Comparison of ENCODE assay signal across 16 cellular contexts in the genomic region with DNA sequence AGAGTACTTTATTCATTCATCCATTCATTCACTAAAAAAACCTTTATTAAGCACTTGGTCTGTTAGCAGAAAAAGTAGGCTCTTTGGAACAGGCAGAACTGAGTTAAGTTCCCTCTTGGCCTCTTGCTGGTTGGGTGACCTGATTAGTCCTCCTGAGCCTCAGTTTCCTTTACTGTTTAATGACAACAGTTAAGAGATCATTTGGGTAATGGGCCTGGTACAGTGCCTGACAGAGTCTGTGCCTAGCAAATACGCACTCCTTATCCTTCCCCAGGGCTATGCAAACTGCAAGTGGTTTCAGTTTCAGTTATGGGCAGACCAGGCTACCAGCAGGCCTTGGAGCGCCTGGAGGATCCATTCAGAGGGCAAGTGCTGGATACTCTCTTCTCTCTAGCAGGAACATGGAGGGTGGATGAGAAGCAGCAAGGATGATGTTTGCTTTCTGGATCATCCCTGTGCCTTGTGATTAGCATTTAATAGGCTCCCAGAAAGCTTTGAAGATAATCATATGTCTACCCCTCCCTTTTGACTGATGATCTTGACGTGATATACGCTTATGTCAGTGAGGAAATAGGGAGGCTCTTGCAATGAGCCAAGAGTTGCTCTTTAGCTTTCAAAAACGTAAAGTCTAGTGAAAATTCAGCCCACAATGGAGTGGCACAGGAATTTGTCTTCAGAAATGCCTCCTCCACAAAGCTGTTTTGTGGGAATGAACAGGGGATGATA. TPM values are rescaled to one million over a fixed set of nuclear protein-coding genes. Genes with fewer than 3 reads are reported as not detected.
DNase-seq lines count a peak whose midpoint lies in the region; ATAC-seq and TF ChIP-seq lines count a peak whose summit lies in the region.
"Had no signal": no experiment of that assay in that cellular context is flagged by ENCODE, and none has a peak within 500 bp of the region (broad histone marks: within the 10 kb centered on the region; RNA-seq: fewer than 3 reads in every experiment).

No MANE protein-coding gene starts in this region.

- H3K9me3 ChIP-seq in colonic mucosa = no peaks in the 10 kb centered on the region
- H3K9me3 ChIP-seq: gastrocnemius medialis, ovary had no signal

- TF ChIP-seq CTCF in colonic mucosa (IDR thresholded peaks at IDR 0.05) (no peak), omental fat pad (IDR thresholded peaks at IDR 0.05) (no peak)

- H3K4me1 ChIP-seq in colonic mucosa = no peaks in the 10 kb centered on the region
- H3K4me1 ChIP-seq: gastrocnemius medialis had no signal

- no peaks in the 10 kb centered on the region for H3K27me3 ChIP-seq in colonic mucosa
- H3K27me3 ChIP-seq: gastrocnemius medialis, ovary had no signal

- intact Hi-C loops in colonic mucosa (cut with DNase I) = no loop called here
- intact Hi-C loops in cardiac septum (cut with DNase I) = no loop called here

- H3K4me3 ChIP-seq in colonic mucosa = no peak overlapping the region
- H3K4me3 ChIP-seq: gastrocnemius medialis, ovary had no signal

- DNase-seq in ELF-1 (ENCODE audit: low read depth, low spot score) (peak; percentile 78), M059J (ENCODE audit: low read depth) (peak; percentile 44), colonic mucosa (peak; percentile 66), omental fat pad (ENCODE audit: low spot score) (no peak), hepatic stellate cell (ENCODE audit: low spot score) (no peak), cardiac septum (ENCODE audit: low spot score) (no peak)
- DNase-seq: activated CD4-positive, alpha-beta T cell treated with anti-CD3 and anti-CD28 coated beads for 4 hours; COR-L47; gastrocnemius medialis; NCI-H524; ovary; stimulated activated CD4-positive, alpha-beta T cell treated with anti-CD3 and anti-CD28 coated beads, Interleukin-2, amount 100 ng/mL, for 24 hours; stimulated activated naive CD4-positive, alpha-beta T cell had no signal

- ATAC-seq in omental fat pad (ENCODE audit: low FRiP score) (peak; percentile 32), GM18861 (IDR thresholded peaks at IDR 0.05; ENCODE audit: unreplicated experiment) (no peak), HG03571 (IDR thresholded peaks at IDR 0.05; ENCODE audit: unreplicated experiment) (no peak)
- ATAC-seq: gastrocnemius medialis, left lobe of liver had no signal

- peak overlapping the region in 1 of 2 donors; percentile 41 for H3K9ac ChIP-seq in colonic mucosa (ENCODE audit: low read depth in 2 of 2, low read length in 2 of 2)

- H3K27ac ChIP-seq in colonic mucosa = peak overlapping the region; percentile 72
- H3K27ac ChIP-seq: gastrocnemius medialis, ovary had no signal

- no peaks in the 10 kb centered on the region for H3K36me3 ChIP-seq in colonic mucosa
- H3K36me3 ChIP-seq: gastrocnemius medialis, ovary had no signal

RNA-seq across cellular contexts. Expression of a gene that starts 12.4 kb away (rescaled TPM):
- 15.1 and 30.3 TPM in 2 replicates for total RNA-seq in M059J (2014; rRNA removed; shearing (Covaris generic))
- 10 to 100 TPM in 1 of 2 donors, 1 to 10 TPM in 1; 8.8 to 13.0 TPM for total RNA-seq in colonic mucosa
- total RNA-seq in omental fat pad = 10 to 100 TPM; 16.1 to 21.1 (median 19.1) TPM
- total RNA-seq in cardiac septum = 8.4 TPM

Comparison
In these comparisons a context has a peak if more than half of its experiments do, and no peak if none do; other contexts are left out.
1. DNase-seq: peak in ELF-1 (single experiment), M059J (single experiment) and colonic mucosa (single experiment); none in omental fat pad (single experiment), hepatic stellate cell (single experiment) and cardiac septum (single experiment).